In genomic region chr12:95216704-95217376, GRCh38 we compare ENCODE assay signal across 1 cellular context.
TF ChIP-seq lines count a peak whose summit lies in the region.

No MANE protein-coding gene starts in this region.

TF ChIP-seq in K562, 482 proteins besides CTCF, POLR2A, EP300 and RAD21 (continued from another document):
- TF ChIP-seq ATF4 (CRISPR knock-in tag; IDR thresholded peaks at IDR 0.05) (no peak), NR4A1 (CRISPR knock-in tag; IDR thresholded peaks at IDR 0.05) (no peak), NR4A1 (tag; IDR thresholded peaks at IDR 0.05) (peak; percentile 38; the same call in 1 of the 2 replicates), ESRRA (IDR thresholded peaks at IDR 0.05; ENCODE audit: borderline replicate concordance, low read depth) (no peak), FOXK2 (conservative IDR thresholded peaks at IDR 0.05 in 1 of 2, IDR thresholded peaks at IDR 0.05 in 1 of 2; ENCODE audit: low read depth in 2 of 2) (0 out of 4 replicates have a peak, but pooled peaks of 1 of the 2 experiments have one; percentile 4), HMBOX1 (IDR thresholded peaks at IDR 0.05) (no peak), POLR2AphosphoS5 (IDR thresholded peaks at IDR 0.05; ENCODE audit: control insufficient read depth, insufficient read depth, low read depth, low read length) (0 out of 2 replicates have a peak, but pooled peaks have one; percentile 48), ZNF449 (CRISPR knock-in tag; IDR thresholded peaks at IDR 0.05) (no peak), HOXB6 (CRISPR knock-in tag; IDR thresholded peaks at IDR 0.05; ENCODE audit: borderline replicate concordance) (no peak), STAG1 (CRISPR knock-in tag; IDR thresholded peaks at IDR 0.05; ENCODE audit: borderline replicate concordance) (no peak), ILK (tag; IDR thresholded peaks at IDR 0.05; ENCODE audit: borderline replicate concordance, low read depth) (no peak), PHF20 (IDR thresholded peaks at IDR 0.05; ENCODE audit: partially characterized antibody) (peak; percentile 23), ZNF121 (CRISPR knock-in tag; conservative IDR thresholded peaks at IDR 0.05) (no peak), TGIF2 (CRISPR knock-in tag; IDR thresholded peaks at IDR 0.05) (0 out of 2 replicates have a peak, but pooled peaks have one; percentile 44), SLC30A9 (CRISPR knock-in tag; IDR thresholded peaks at IDR 0.05) (no peak), KDM1A (IDR thresholded peaks at IDR 0.05) (no peak), ZNF699 (CRISPR knock-in tag; IDR thresholded peaks at IDR 0.05; ENCODE audit: insufficient replicate concordance) (no peak), SMAD2 (IDR thresholded peaks at IDR 0.05; ENCODE audit: low read depth, low read length) (no peak), SMAD4 (CRISPR knock-in tag; conservative IDR thresholded peaks at IDR 0.05) (peak; percentile 66), RBBP5 (IDR thresholded peaks at IDR 0.05; ENCODE audit: borderline replicate concordance, insufficient read depth, low read length, poor library complexity, severe bottlenecking) (peak; percentile 58), WHSC1 (IDR thresholded peaks at IDR 0.05; ENCODE audit: low read length) (no peak), PREB (CRISPR knock-in tag; IDR thresholded peaks at IDR 0.05) (no peak), HDAC1 (IDR thresholded peaks at IDR 0.05) (peak in 1 of 2 experiments; percentile 65; a peak in 2 of 4 replicates), DMBX1 (CRISPR knock-in tag; IDR thresholded peaks at IDR 0.05; ENCODE audit: borderline replicate concordance) (no peak), KDM2B (CRISPR knock-in tag; IDR thresholded peaks at IDR 0.05) (peak; percentile 54; the same call in 1 of the 2 replicates), FOXP1 (CRISPR knock-in tag; IDR thresholded peaks at IDR 0.05) (peak; percentile 61; the same call in 1 of the 2 replicates), NR2C2 (CRISPR knock-in tag; IDR thresholded peaks at IDR 0.05) (no peak), NR2C2 (tag; IDR thresholded peaks at IDR 0.05) (no peak), TBP (optimal IDR thresholded peaks at IDR 0.05; ENCODE audit: low read depth, low read length) (peak; percentile 14), PHF8 (IDR thresholded peaks at IDR 0.05; ENCODE audit: borderline replicate concordance, low read length) (peak; percentile 43; the same call in 1 of the 2 replicates), FOSL1 (tag; conservative IDR thresholded peaks at IDR 0.05) (0 out of 2 replicates have a peak, but pooled peaks have one; percentile 26)
- TF ChIP-seq, protein P1, sequence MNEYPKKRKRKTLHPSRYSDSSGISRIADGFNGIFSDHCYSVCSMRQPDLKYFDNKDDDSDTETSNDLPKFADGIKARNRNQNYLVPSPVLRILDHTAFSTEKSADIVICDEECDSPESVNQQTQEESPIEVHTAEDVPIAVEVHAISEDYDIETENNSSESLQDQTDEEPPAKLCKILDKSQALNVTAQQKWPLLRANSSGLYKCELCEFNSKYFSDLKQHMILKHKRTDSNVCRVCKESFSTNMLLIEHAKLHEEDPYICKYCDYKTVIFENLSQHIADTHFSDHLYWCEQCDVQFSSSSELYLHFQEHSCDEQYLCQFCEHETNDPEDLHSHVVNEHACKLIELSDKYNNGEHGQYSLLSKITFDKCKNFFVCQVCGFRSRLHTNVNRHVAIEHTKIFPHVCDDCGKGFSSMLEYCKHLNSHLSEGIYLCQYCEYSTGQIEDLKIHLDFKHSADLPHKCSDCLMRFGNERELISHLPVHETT (CRISPR knock-in tag; conservative IDR thresholded peaks at IDR 0.05 in 1 of 2, IDR thresholded peaks at IDR 0.05 in 1 of 2), result no peak
- TF ChIP-seq, protein P2, sequence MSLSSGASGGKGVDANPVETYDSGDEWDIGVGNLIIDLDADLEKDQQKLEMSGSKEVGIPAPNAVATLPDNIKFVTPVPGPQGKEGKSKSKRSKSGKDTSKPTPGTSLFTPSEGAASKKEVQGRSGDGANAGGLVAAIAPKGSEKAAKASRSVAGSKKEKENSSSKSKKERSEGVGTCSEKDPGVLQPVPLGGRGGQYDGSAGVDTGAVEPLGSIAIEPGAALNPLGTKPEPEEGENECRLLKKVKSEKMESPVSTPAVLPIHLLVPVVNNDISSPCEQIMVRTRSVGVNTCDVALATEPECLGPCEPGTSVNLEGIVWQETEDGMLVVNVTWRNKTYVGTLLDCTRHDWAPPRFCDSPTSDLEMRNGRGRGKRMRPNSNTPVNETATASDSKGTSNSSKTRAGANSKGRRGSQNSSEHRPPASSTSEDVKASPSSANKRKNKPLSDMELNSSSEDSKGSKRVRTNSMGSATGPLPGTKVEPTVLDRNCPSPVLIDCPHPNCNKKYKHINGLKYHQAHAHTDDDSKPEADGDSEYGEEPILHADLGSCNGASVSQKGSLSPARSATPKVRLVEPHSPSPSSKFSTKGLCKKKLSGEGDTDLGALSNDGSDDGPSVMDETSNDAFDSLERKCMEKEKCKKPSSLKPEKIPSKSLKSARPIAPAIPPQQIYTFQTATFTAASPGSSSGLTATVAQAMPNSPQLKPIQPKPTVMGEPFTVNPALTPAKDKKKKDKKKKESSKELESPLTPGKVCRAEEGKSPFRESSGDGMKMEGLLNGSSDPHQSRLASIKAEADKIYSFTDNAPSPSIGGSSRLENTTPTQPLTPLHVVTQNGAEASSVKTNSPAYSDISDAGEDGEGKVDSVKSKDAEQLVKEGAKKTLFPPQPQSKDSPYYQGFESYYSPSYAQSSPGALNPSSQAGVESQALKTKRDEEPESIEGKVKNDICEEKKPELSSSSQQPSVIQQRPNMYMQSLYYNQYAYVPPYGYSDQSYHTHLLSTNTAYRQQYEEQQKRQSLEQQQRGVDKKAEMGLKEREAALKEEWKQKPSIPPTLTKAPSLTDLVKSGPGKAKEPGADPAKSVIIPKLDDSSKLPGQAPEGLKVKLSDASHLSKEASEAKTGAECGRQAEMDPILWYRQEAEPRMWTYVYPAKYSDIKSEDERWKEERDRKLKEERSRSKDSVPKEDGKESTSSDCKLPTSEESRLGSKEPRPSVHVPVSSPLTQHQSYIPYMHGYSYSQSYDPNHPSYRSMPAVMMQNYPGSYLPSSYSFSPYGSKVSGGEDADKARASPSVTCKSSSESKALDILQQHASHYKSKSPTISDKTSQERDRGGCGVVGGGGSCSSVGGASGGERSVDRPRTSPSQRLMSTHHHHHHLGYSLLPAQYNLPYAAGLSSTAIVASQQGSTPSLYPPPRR (CRISPR knock-in tag; IDR thresholded peaks at IDR 0.05; ENCODE audit: borderline replicate concordance), result no peak
